In the genomic region with DNA sequence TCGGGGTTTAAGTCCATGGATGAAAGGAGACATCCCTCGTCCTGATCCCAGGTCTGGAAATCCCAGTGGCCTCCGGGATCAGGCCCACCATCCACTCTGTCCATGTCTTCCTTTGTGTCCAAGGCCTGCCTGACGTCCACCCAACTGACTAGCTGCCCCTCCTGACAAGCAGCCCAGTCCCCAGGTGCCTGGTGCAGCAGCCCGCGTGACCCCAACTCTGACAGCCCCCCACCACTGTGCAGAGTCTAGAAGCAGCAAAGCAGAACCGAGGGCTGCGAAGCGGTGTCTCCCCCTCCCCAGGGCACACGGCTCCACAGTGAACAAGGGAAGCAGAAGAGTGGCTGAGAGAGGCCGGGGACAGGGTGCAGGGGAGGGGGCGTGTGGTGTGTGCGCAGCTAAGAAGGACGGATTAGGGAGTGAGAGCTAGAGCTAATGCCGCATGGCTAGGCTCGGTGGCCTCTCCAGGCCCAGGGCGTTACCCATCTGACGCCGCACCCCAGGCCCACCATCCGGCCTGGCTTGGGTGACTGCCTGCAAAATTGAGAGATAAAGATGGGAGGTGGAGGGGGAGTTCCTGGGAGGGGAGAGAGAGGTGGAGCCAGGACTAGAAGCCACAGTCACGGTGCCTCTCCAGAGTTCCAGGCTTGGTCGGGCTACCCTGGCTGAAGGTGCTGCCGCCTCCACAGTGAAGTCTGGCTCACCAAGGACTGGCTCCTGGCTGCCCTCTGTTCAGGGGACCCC, we compare ENCODE assay signal across 1 cellular context.
A peak's percentile ranks its signal among the peaks of the same experiment; 100 is the strongest.
TF ChIP-seq lines count a peak whose summit lies in the region.

No MANE protein-coding gene starts in this region.

TF ChIP-seq in K562, 482 proteins besides CTCF, POLR2A, EP300 and RAD21 (continued from another document):
- TF ChIP-seq, protein P1, sequence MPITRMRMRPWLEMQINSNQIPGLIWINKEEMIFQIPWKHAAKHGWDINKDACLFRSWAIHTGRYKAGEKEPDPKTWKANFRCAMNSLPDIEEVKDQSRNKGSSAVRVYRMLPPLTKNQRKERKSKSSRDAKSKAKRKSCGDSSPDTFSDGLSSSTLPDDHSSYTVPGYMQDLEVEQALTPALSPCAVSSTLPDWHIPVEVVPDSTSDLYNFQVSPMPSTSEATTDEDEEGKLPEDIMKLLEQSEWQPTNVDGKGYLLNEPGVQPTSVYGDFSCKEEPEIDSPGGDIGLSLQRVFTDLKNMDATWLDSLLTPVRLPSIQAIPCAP (CRISPR knock-in tag; IDR thresholded peaks at IDR 0.05; ENCODE audit: borderline replicate concordance) = no peak
- peak; percentile 64 for TF ChIP-seq ZFX (CRISPR knock-in tag; IDR thresholded peaks at IDR 0.05)
- no peak for TF ChIP-seq ZNF174 (CRISPR knock-in tag; IDR thresholded peaks at IDR 0.05)
- peak; percentile 47 for TF ChIP-seq TBP (optimal IDR thresholded peaks at IDR 0.05; ENCODE audit: low read depth, low read length)
- TF ChIP-seq, protein P2, sequence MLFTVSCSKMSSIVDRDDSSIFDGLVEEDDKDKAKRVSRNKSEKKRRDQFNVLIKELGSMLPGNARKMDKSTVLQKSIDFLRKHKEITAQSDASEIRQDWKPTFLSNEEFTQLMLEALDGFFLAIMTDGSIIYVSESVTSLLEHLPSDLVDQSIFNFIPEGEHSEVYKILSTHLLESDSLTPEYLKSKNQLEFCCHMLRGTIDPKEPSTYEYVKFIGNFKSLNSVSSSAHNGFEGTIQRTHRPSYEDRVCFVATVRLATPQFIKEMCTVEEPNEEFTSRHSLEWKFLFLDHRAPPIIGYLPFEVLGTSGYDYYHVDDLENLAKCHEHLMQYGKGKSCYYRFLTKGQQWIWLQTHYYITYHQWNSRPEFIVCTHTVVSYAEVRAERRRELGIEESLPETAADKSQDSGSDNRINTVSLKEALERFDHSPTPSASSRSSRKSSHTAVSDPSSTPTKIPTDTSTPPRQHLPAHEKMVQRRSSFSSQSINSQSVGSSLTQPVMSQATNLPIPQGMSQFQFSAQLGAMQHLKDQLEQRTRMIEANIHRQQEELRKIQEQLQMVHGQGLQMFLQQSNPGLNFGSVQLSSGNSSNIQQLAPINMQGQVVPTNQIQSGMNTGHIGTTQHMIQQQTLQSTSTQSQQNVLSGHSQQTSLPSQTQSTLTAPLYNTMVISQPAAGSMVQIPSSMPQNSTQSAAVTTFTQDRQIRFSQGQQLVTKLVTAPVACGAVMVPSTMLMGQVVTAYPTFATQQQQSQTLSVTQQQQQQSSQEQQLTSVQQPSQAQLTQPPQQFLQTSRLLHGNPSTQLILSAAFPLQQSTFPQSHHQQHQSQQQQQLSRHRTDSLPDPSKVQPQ (CRISPR knock-in tag; IDR thresholded peaks at IDR 0.05; ENCODE audit: borderline replicate concordance) = no peak
- TF ChIP-seq GATA2 (CRISPR knock-in tag; IDR thresholded peaks at IDR 0.05) = peak; percentile 39; the same call in 1 of the 2 replicates
- TF ChIP-seq PHF8 (IDR thresholded peaks at IDR 0.05; ENCODE audit: borderline replicate concordance, low read length) = peak; percentile 44; the same call in 1 of the 2 replicates
- TF ChIP-seq, protein P3, sequence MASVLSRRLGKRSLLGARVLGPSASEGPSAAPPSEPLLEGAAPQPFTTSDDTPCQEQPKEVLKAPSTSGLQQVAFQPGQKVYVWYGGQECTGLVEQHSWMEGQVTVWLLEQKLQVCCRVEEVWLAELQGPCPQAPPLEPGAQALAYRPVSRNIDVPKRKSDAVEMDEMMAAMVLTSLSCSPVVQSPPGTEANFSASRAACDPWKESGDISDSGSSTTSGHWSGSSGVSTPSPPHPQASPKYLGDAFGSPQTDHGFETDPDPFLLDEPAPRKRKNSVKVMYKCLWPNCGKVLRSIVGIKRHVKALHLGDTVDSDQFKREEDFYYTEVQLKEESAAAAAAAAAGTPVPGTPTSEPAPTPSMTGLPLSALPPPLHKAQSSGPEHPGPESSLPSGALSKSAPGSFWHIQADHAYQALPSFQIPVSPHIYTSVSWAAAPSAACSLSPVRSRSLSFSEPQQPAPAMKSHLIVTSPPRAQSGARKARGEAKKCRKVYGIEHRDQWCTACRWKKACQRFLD (CRISPR knock-in tag; IDR thresholded peaks at IDR 0.05) = peak; percentile 54
- TF ChIP-seq DPF2 (IDR thresholded peaks at IDR 0.05) = peak; percentile 66
- TF ChIP-seq CTBP1 (IDR thresholded peaks at IDR 0.05; ENCODE audit: borderline replicate concordance) = peak; percentile 57; the same call in 1 of the 2 replicates
- no peak for TF ChIP-seq ID3 (CRISPR knock-in tag; IDR thresholded peaks at IDR 0.05)
- TF ChIP-seq ID3 (tag; IDR thresholded peaks at IDR 0.05) = peak; percentile 29; the same call in 1 of the 2 replicates
- peak; percentile 29; the same call in 1 of the 2 replicates for TF ChIP-seq CBFA2T2 (conservative IDR thresholded peaks at IDR 0.05)
